Comparison of ENCODE assay signal across 17 cellular contexts in the genomic region with DNA sequence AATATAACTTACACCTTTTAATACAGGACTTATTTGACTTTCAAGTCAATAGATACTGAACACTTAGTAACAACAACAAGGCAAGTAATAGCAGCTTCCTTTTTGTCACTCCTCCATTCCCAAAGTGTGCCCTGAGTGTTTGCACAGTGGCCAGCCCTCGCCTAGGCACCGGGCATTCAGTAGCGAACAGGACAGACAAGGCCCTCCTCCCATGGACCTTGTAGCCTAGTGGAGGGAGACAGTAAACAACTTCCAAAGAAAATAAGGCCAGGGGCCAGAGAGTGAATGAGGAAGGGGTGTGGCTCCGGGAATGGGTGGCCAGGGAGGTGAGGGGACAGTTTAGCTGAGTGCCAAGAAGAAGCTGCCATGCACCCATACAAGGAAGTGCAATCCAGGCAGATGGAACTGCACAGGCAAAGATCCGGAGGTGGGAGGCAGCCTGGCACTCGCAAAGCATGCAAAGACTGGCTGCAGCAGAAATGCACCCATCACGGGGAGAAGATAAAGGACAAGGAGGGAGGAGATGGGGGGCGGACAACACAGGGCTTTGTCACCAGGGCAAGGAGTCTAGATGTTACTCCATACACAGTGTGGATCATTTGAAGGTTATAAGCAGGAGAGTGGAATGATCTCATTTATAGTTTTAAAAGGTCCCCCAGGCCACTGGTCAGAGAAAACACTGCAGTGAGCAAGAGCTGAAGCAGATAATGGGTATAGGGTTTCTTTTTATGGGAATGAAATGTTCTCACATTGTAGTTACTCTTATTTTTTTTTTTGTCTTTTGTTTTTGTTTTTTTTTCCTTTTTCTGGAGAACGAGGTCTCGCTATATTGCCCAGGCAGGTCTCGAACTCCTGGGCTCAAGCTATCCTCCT. TPM values are rescaled to one million over a fixed set of nuclear protein-coding genes. Genes with fewer than 3 reads are reported as not detected.
DNase-seq lines count a peak whose midpoint lies in the region; ATAC-seq and TF ChIP-seq lines count a peak whose summit lies in the region.
"Had no signal": no experiment of that assay in that cellular context is flagged by ENCODE, and none has a peak within 500 bp of the region (broad histone marks: within the 10 kb centered on the region; RNA-seq: fewer than 3 reads in every experiment).

No MANE protein-coding gene starts in this region.

- H3K4me3 Mint-ChIP-seq in GM23338: no peak overlapping the region
- no peak overlapping the region for H3K4me3 Mint-ChIP-seq in stimulated activated memory B cell treated with anti-CD40 and anti-IgM and Interleukin-4, amounts not matched to agents 10 μg/mL and 1 μg/mL and 100 μg/mL, for 72 hours
- H3K4me3 Mint-ChIP-seq: activated CD4-positive, alpha-beta T cell treated with anti-CD3 and anti-CD28 coated beads, Interleukin-2, amount 10 ng/mL, durations not matched to agents 24 days and 14 days; activated naive CD8-positive, alpha-beta T cell; activated T-helper 17 cell treated with anti-CD3 and anti-CD28 coated beads, Interleukin-2, amount 50 U/mL, for 72 hours had no signal

- CTCF ChIA-PET in mammary epithelial cell (lab: Charles Lee; ENCODE audit: low non-redundant PET): no interaction called here

- H3K4me3 ChIP-seq in GM23338 (no peak overlapping the region), right lobe of liver (no peak overlapping the region), mammary epithelial cell (replicated peaks in 1 of 3; ENCODE audit: insufficient read depth in 1 of 3, low read depth in 2 of 3, low read length in 3 of 3) (no peak overlapping the region)
- H3K4me3 ChIP-seq: body of pancreas had no signal

- no peak overlapping the region for H3K27ac Mint-ChIP-seq in GM23338
- H3K27ac Mint-ChIP-seq in stimulated activated memory B cell treated with anti-CD40 and anti-IgM and Interleukin-4, amounts not matched to agents 10 μg/mL and 1 μg/mL and 100 μg/mL, for 72 hours: no peak overlapping the region
- H3K27ac Mint-ChIP-seq: activated CD4-positive, alpha-beta T cell treated with anti-CD3 and anti-CD28 coated beads, Interleukin-2, amount 10 ng/mL, durations not matched to agents 24 days and 14 days; activated naive CD8-positive, alpha-beta T cell; activated T-helper 17 cell treated with anti-CD3 and anti-CD28 coated beads, Interleukin-2, amount 50 U/mL, for 72 hours had no signal

- WGBS in right lobe of liver (ENCODE audit: insufficient coverage, low coverage, low lambda C conversion rate, missing lambda C conversion rate): 51% methylated on average over 8 of the region's 11 CpGs
- WGBS in mammary epithelial cell (ENCODE audit: low coverage, missing lambda C conversion rate): 83% methylated on average over 10 of the region's 11 CpGs

- H3K4me1 ChIP-seq in GM23338 (ENCODE audit: insufficient read depth) (no peaks in the 10 kb centered on the region), right lobe of liver (no peaks in the 10 kb centered on the region), mammary epithelial cell (ENCODE audit: insufficient read depth, low read length) (no peaks in the 10 kb centered on the region)
- H3K4me1 ChIP-seq: body of pancreas had no signal

- DNase-seq in GM23338 (ENCODE audit: low spot score) (no peak), right lobe of liver (peak in 1 of 3 donors; percentile 16), mammary epithelial cell (no peak), GM19238 (ENCODE audit: insufficient read length, low spot score) (no peak)
- DNase-seq: activated CD4-positive, alpha-beta T cell treated with anti-CD3 and anti-CD28 coated beads, Interleukin-2, amount 10 ng/mL, durations not matched to agents 24 days and 14 days; body of pancreas; DMS 273 treated with DMSO at 0.1 percent for 48 hours; NCI-H1048; NCI-H510A had no signal

- BruUV-seq in mammary epithelial cell (replicated peaks; lab: Mats Ljungman, UMichigan): no TSS peak

- H3K79me2 ChIP-seq in GM23338 (replicated peaks; ENCODE audit: insufficient read depth): no peaks in the 10 kb centered on the region
- no peaks in the 10 kb centered on the region for H3K79me2 ChIP-seq in mammary epithelial cell (ENCODE audit: insufficient read depth, low read length)

- H3K27me3 Mint-ChIP-seq in GM23338 (ENCODE audit: insufficient read depth, low read depth, poor library complexity): peaks cover 3% of the 10 kb centered on the region
- peaks cover 10% of the 10 kb centered on the region for H3K27me3 Mint-ChIP-seq in stimulated activated memory B cell treated with anti-CD40 and anti-IgM and Interleukin-4, amounts not matched to agents 10 μg/mL and 1 μg/mL and 100 μg/mL, for 72 hours
- H3K27me3 Mint-ChIP-seq: activated CD4-positive, alpha-beta T cell treated with anti-CD3 and anti-CD28 coated beads, Interleukin-2, amount 10 ng/mL, durations not matched to agents 24 days and 14 days; activated naive CD8-positive, alpha-beta T cell had no signal

- H3K27ac ChIP-seq in GM23338 (ENCODE audit: low read depth) (peak overlapping the region; percentile 9; the same call in 1 of the 2 replicates), VCaP (peak overlapping the region; percentile 21; the same call in 1 of the 2 replicates), right lobe of liver (no peak overlapping the region), mammary epithelial cell (ENCODE audit: insufficient read depth, low read depth, low read length) (no peak overlapping the region)
- H3K27ac ChIP-seq: body of pancreas, KMS-11, neutrophil had no signal

- intact Hi-C loops in right lobe of liver (cut with DNase I) (no loop called here), mammary epithelial cell (cut with micrococcal nuclease) (no loop called here)

- H3K9me2 ChIP-seq in GM23338 (ENCODE audit: insufficient read depth): no peaks in the 10 kb centered on the region

- H3K36me3 ChIP-seq in GM23338 (ENCODE audit: insufficient read depth): no peaks in the 10 kb centered on the region
- no peaks in the 10 kb centered on the region for H3K36me3 ChIP-seq in right lobe of liver
- H3K36me3 ChIP-seq in mammary epithelial cell (ENCODE audit: insufficient read depth, low read length): no peaks in the 10 kb centered on the region
- H3K36me3 ChIP-seq: neutrophil had no signal

- no peak for TF ChIP-seq POLR2A in right lobe of liver (IDR thresholded peaks at IDR 0.05)

- ATAC-seq in GM23338 (no peak), right lobe of liver (peak in 3 of 4 donors; percentile 27 to 56 (median 38)), HG03571 (IDR thresholded peaks at IDR 0.05; ENCODE audit: unreplicated experiment) (no peak), GM21381 (IDR thresholded peaks at IDR 0.05; ENCODE audit: unreplicated experiment) (no peak)
- ATAC-seq in stimulated activated memory B cell treated with anti-CD40 and anti-IgM and Interleukin-4, amounts not matched to agents 10 μg/mL and 1 μg/mL and 100 μg/mL, for 72 hours: peak; percentile 11
- ATAC-seq: activated T-helper 17 cell treated with anti-CD3 and anti-CD28 coated beads, Interleukin-2, amount 50 U/mL, for 72 hours; body of pancreas had no signal

- H3K9me3 ChIP-seq in right lobe of liver (no peaks in the 10 kb centered on the region), mammary epithelial cell (replicated peaks; ENCODE audit: insufficient read depth, low read length) (no peaks in the 10 kb centered on the region)
- H3K9me3 ChIP-seq: body of pancreas, neutrophil had no signal

- H3K36me3 Mint-ChIP-seq in GM23338 (ENCODE audit: low read depth): no peaks in the 10 kb centered on the region
- no peaks in the 10 kb centered on the region for H3K36me3 Mint-ChIP-seq in stimulated activated memory B cell treated with anti-CD40 and anti-IgM and Interleukin-4, amounts not matched to agents 10 μg/mL and 1 μg/mL and 100 μg/mL, for 72 hours
- H3K36me3 Mint-ChIP-seq: activated naive CD8-positive, alpha-beta T cell had no signal

- H3F3A ChIP-seq in GM23338 (replicated peaks; ENCODE audit: low read depth): no peaks in the 10 kb centered on the region

- H4K20me1 ChIP-seq in GM23338 (replicated peaks; ENCODE audit: insufficient read depth) (no peaks in the 10 kb centered on the region), mammary epithelial cell (ENCODE audit: insufficient read depth, low read length) (no peaks in the 10 kb centered on the region)

- TF ChIP-seq CTCF in GM23338 (conservative IDR thresholded peaks at IDR 0.05; ENCODE audit: low read depth in 2 of 2): no peak
- TF ChIP-seq CTCF in VCaP (conservative IDR thresholded peaks at IDR 0.05): no peak
- no peak for TF ChIP-seq CTCF in right lobe of liver (IDR thresholded peaks at IDR 0.05)
- no peak for TF ChIP-seq CTCF in mammary epithelial cell (conservative IDR thresholded peaks at IDR 0.05 in 1 of 2, IDR thresholded peaks at IDR 0.05 in 1 of 2; ENCODE audit: extremely low read depth in 1 of 2, insufficient read depth in 1 of 2, low read depth in 1 of 2, low read length in 2 of 2)

- H2AFZ ChIP-seq in GM23338 (no peak overlapping the region), mammary epithelial cell (ENCODE audit: low read depth, low read length) (no peak overlapping the region)

- no peaks in the 10 kb centered on the region for H3K9me3 Mint-ChIP-seq in GM23338
- H3K9me3 Mint-ChIP-seq in stimulated activated memory B cell treated with anti-CD40 and anti-IgM and Interleukin-4, amounts not matched to agents 10 μg/mL and 1 μg/mL and 100 μg/mL, for 72 hours: no peaks in the 10 kb centered on the region
- H3K9me3 Mint-ChIP-seq: activated CD4-positive, alpha-beta T cell treated with anti-CD3 and anti-CD28 coated beads, Interleukin-2, amount 10 ng/mL, durations not matched to agents 24 days and 14 days; activated T-helper 17 cell treated with anti-CD3 and anti-CD28 coated beads, Interleukin-2, amount 50 U/mL, for 72 hours had no signal

- dilution Hi-C loops in mammary epithelial cell (cut with HindIII; ENCODE audit: low sequenced_read_pairs): loop anchor here (5.0 kb wide), 1 partner anchor 61 kb away; no protein-coding TSS in a partner anchor

- in situ Hi-C loops in mammary epithelial cell (cut with MboI; ENCODE audit: low sequenced_read_pairs in 2 of 2): no loop called here

- H3K4me1 Mint-ChIP-seq in GM23338: peaks cover 7% of the 10 kb centered on the region; the same call in 2 of the 3 replicates
- no peaks in the 10 kb centered on the region for H3K4me1 Mint-ChIP-seq in stimulated activated memory B cell treated with anti-CD40 and anti-IgM and Interleukin-4, amounts not matched to agents 10 μg/mL and 1 μg/mL and 100 μg/mL, for 72 hours
- H3K4me1 Mint-ChIP-seq: activated T-helper 17 cell treated with anti-CD3 and anti-CD28 coated beads, Interleukin-2, amount 50 U/mL, for 72 hours had no signal

- H3K9ac ChIP-seq in mammary epithelial cell (ENCODE audit: insufficient read depth, low read length): no peak overlapping the region
- H3K9ac ChIP-seq: KMS-11 had no signal

- H3K4me2 ChIP-seq in GM23338: no peak overlapping the region
- no peak overlapping the region for H3K4me2 ChIP-seq in mammary epithelial cell (ENCODE audit: insufficient read depth, low read depth, low read length)
- H3K4me2 ChIP-seq: KMS-11 had no signal

- H3K27me3 ChIP-seq in GM23338 (ENCODE audit: insufficient read depth) (no peaks in the 10 kb centered on the region), right lobe of liver (no peaks in the 10 kb centered on the region), mammary epithelial cell (ENCODE audit: insufficient read depth, low read length) (peaks cover 2% of the 10 kb centered on the region)
- H3K27me3 ChIP-seq: body of pancreas, neutrophil had no signal

RNA-seq across cellular contexts. Expression of gene ATP9A, which starts 32.2 kb away (rescaled TPM):
- total RNA-seq in GM23338 (2014; rRNA removed; shearing (Covaris generic)): 4.3 and 5.9 TPM in 2 replicates
- polyA plus RNA-seq in GM23338 (2016; fragmentation: Nextera tagmentation; extraction: Ambion mirVana): 0.68 and 0.94 TPM in 2 replicates
- total RNA-seq in right lobe of liver: 10 to 100 TPM; 10.5 to 17.4 (median 13.0) TPM
- total RNA-seq in mammary epithelial cell: 10 to 100 TPM in 1 of 2 donors, 1 to 10 TPM in 1; 9.5 to 37.0 TPM
- 2.2 TPM for polyA plus RNA-seq in mammary epithelial cell
- polyA minus RNA-seq in mammary epithelial cell: 6.0 TPM

Comparison
In these comparisons a context has a peak if more than half of its experiments do, and no peak if none do; other contexts are left out.
1. ATAC-seq: peak in right lobe of liver (3 of 4) and stimulated activated memory B cell treated with anti-CD40 and anti-IgM and Interleukin-4, amounts not matched to agents 10 μg/mL and 1 μg/mL and 100 μg/mL, for 72 hours (single experiment); none in GM23338 (single experiment), HG03571 (single experiment) and GM21381 (single experiment).
2. H3K27ac ChIP-seq: peak in GM23338 (single experiment) and VCaP (single experiment); none in right lobe of liver (0 of 3) and mammary epithelial cell (single experiment).